ENCODE assay signal across 16 cellular contexts in the genomic region with DNA sequence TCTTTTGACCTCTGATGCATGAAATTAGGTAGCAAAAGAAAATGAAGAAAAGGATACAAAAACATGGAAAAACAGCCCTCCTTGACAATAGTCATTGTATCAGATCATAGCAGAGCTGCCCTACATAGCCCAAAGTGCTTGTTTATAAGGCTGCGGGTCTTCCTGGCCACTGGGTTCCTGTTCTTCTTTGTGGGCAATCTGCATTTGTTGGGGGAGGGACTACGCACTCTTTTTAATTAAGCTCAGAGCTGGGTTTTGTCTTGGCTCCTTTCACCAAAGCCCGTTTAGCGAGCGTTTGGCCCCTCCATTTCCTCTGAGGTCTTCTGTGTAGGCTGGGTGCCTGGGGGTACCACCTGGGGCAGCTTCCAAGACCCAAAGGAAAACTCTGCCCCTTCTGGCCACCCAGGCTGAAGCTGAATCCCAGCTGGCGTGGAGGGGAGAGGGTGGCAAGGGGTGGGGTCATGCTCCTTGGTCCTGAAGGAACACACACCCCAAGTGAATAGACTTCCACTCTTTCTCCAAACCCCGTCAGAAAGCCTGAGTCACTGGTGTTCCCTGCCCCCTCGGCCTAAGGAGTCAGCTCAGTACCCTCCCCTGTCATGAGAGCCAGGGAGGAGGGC. TPM values are rescaled to one million over a fixed set of nuclear protein-coding genes. Genes with fewer than 3 reads are reported as not detected.
DNase-seq lines count a peak whose midpoint lies in the region; ATAC-seq and TF ChIP-seq lines count a peak whose summit lies in the region.
"Had no signal": no experiment of that assay in that cellular context is flagged by ENCODE, and none has a peak within 500 bp of the region (broad histone marks: within the 10 kb centered on the region; RNA-seq: fewer than 3 reads in every experiment).

No MANE protein-coding gene starts in this region.

- H3K9me3 ChIP-seq in BLaER1 treated with 17β-estradiol and CSF1 and Interleukin-3, amounts not matched to agents 10 nM and 100 nM (replicated peaks in 1 of 11): no peaks in the 10 kb centered on the region
- H3K9me3 ChIP-seq in effector memory CD4-positive, alpha-beta T cell (ENCODE audit: control insufficient read depth, low read length): no peaks in the 10 kb centered on the region
- no peaks in the 10 kb centered on the region for H3K9me3 ChIP-seq in CD4-positive, alpha-beta T cell (ENCODE audit: control insufficient read depth, low read length)

- H3K27ac Mint-ChIP-seq in IgD-negative memory B cell: peak overlapping the region; percentile 33 to 65 (median 46)
- H3K27ac Mint-ChIP-seq in activated B cell treated with CpG ODN at 0.5 μM for 24 hours: peak overlapping the region; percentile 77
- H3K27ac Mint-ChIP-seq in neural crest cell (ENCODE audit: unreplicated experiment): no peak overlapping the region
- H3K27ac Mint-ChIP-seq in CD4-positive, alpha-beta T cell: no peak overlapping the region

- no peaks in the 10 kb centered on the region for H3K36me3 ChIP-seq in BLaER1 treated with 17β-estradiol and CSF1 and Interleukin-3, amounts not matched to agents 10 nM and 100 nM
- H3K36me3 ChIP-seq in effector memory CD4-positive, alpha-beta T cell (ENCODE audit: control insufficient read depth, insufficient read depth, low read length): no peaks in the 10 kb centered on the region

- H3K4me1 ChIP-seq in BLaER1 treated with 17β-estradiol and CSF1 and Interleukin-3, amounts not matched to agents 10 nM and 100 nM: peaks cover 38 to 56% (median 44%) of the 10 kb centered on the region in 10 experiments
- H3K4me1 ChIP-seq in effector memory CD4-positive, alpha-beta T cell (ENCODE audit: control insufficient read depth, insufficient read depth, low read length, poor library complexity, severe bottlenecking): peaks cover 24% of the 10 kb centered on the region

- peak overlapping the region in 2 of 10 experiments; percentile 19 to 24; a peak in 2 of 20 replicates for H3K4me3 ChIP-seq in BLaER1 treated with 17β-estradiol and CSF1 and Interleukin-3, amounts not matched to agents 10 nM and 100 nM
- H3K4me3 ChIP-seq in effector memory CD4-positive, alpha-beta T cell (ENCODE audit: insufficient read depth, low read depth, low read length, poor library complexity, severe bottlenecking): no peak overlapping the region

- TF ChIP-seq CTCF in activated B cell treated with CpG ODN at 0.5 μM for 24 hours (IDR thresholded peaks at IDR 0.05) (no peak), neural crest cell (conservative IDR thresholded peaks at IDR 0.05) (no peak)
- no peak for TF ChIP-seq CTCF in CD4-positive, alpha-beta T cell (IDR thresholded peaks at IDR 0.05)

- peak overlapping the region; percentile 65 to 98 (median 90) for H3K4me2 ChIP-seq in BLaER1 treated with 17β-estradiol and CSF1 and Interleukin-3, amounts not matched to agents 10 nM and 100 nM

- H3K4me1 Mint-ChIP-seq in IgD-negative memory B cell (peaks cover 12 to 31% (median 28%) of the 10 kb centered on the region in 3 donors), activated B cell treated with CpG ODN at 0.5 μM for 24 hours (peaks cover 61% of the 10 kb centered on the region), neural crest cell (peaks cover 40% of the 10 kb centered on the region)
- peaks cover 23% of the 10 kb centered on the region for H3K4me1 Mint-ChIP-seq in CD4-positive, alpha-beta T cell (ENCODE audit: low read depth)

- DNase-seq in activated B cell treated with CpG ODN at 0.5 μM for 24 hours (no peak), neural crest cell (ENCODE audit: low read depth, low spot score) (no peak), AG08396 (ENCODE audit: low spot score) (no peak)
- DNase-seq in effector memory CD4-positive, alpha-beta T cell: no peak
- no peak for DNase-seq in CD4-positive, alpha-beta T cell
- DNase-seq: DMS79 treated with DMSO at 0.1 percent for 48 hours, NCI-H1105 treated with DMSO at 0.1 percent for 48 hours, NCI-H1694 treated with DMSO at 0.1 percent for 48 hours, NCI-H2107, NCI-H510A, NCI-H82 had no signal

- H3K27me3 ChIP-seq in BLaER1 treated with 17β-estradiol and CSF1 and Interleukin-3, amounts not matched to agents 10 nM and 100 nM: peaks cover 62 to 72% (median 68%) of the 10 kb centered on the region in 11 experiments
- H3K27me3 ChIP-seq in effector memory CD4-positive, alpha-beta T cell (replicated peaks; ENCODE audit: control insufficient read depth, insufficient read depth, low read length, poor library complexity, severe bottlenecking): peaks cover 29% of the 10 kb centered on the region
- H3K27me3 ChIP-seq in CD4-positive, alpha-beta T cell (ENCODE audit: control insufficient read depth, insufficient read depth, low read length): peaks cover 61% of the 10 kb centered on the region

- intact Hi-C loops in activated B cell treated with CpG ODN at 0.5 μM for 24 hours (cut with micrococcal nuclease): no loop called here
- intact Hi-C loops in CD4-positive, alpha-beta T cell (cut with DNase I, micrococcal nuclease): no loop called here

- peak overlapping the region in 8 of 11 experiments; percentile 17 to 94 (median 93); a peak in 16 of 22 replicates for H3K27ac ChIP-seq in BLaER1 treated with 17β-estradiol and CSF1 and Interleukin-3, amounts not matched to agents 10 nM and 100 nM
- no peak overlapping the region for H3K27ac ChIP-seq in effector memory CD4-positive, alpha-beta T cell (ENCODE audit: insufficient read depth, low read length, poor library complexity, severe bottlenecking)
- H3K27ac ChIP-seq in CD4-positive, alpha-beta T cell (ENCODE audit: low read depth, low read length): no peak overlapping the region

- H3K27me3 Mint-ChIP-seq in IgD-negative memory B cell: no peaks in the 10 kb centered on the region
- no peaks in the 10 kb centered on the region for H3K27me3 Mint-ChIP-seq in activated B cell treated with CpG ODN at 0.5 μM for 24 hours
- H3K27me3 Mint-ChIP-seq in neural crest cell (ENCODE audit: low read depth): peaks cover 80% of the 10 kb centered on the region
- H3K27me3 Mint-ChIP-seq in CD4-positive, alpha-beta T cell: peaks cover 95% of the 10 kb centered on the region

- H4K20me1 ChIP-seq in BLaER1 treated with 17β-estradiol and CSF1 and Interleukin-3, amounts not matched to agents 10 nM and 100 nM: peaks cover 0 to 41% (median 23%) of the 10 kb centered on the region in 11 experiments; a peak in 15 of 22 replicates

- peak overlapping the region in 2 of 4 donors; percentile 7 to 67 for H3K4me3 Mint-ChIP-seq in IgD-negative memory B cell
- no peak overlapping the region for H3K4me3 Mint-ChIP-seq in activated B cell treated with CpG ODN at 0.5 μM for 24 hours
- peak overlapping the region; percentile 56 for H3K4me3 Mint-ChIP-seq in neural crest cell
- H3K4me3 Mint-ChIP-seq in CD4-positive, alpha-beta T cell: no peak overlapping the region

- H3K9me3 Mint-ChIP-seq in IgD-negative memory B cell (peaks cover 0 to 1% (median 0%) of the 10 kb centered on the region in 3 donors), activated B cell treated with CpG ODN at 0.5 μM for 24 hours (no peaks in the 10 kb centered on the region), neural crest cell (no peaks in the 10 kb centered on the region)
- H3K9me3 Mint-ChIP-seq in CD4-positive, alpha-beta T cell: no peaks in the 10 kb centered on the region

- H3K9ac ChIP-seq in BLaER1 treated with 17β-estradiol and CSF1 and Interleukin-3, amounts not matched to agents 10 nM and 100 nM: peak overlapping the region in 8 of 11 experiments; percentile 16 to 47 (median 36); a peak in 12 of 22 replicates

- CTCF ChIA-PET in activated B cell treated with CpG ODN at 0.5 μM for 24 hours (lab: Charles Lee): interaction anchor here (0.7 kb wide), 1 partner anchor 166 kb away, joined by 3 read pairs; no protein-coding TSS in a partner anchor
- CTCF ChIA-PET in CD4-positive, alpha-beta T cell (lab: Charles Lee): no interaction called here

- ATAC-seq in activated B cell treated with CpG ODN at 0.5 μM for 24 hours (ENCODE audit: low read depth) (no peak), HG03460 (IDR thresholded peaks at IDR 0.05; ENCODE audit: unreplicated experiment) (no peak)
- no peak for ATAC-seq in CD4-positive, alpha-beta T cell (ENCODE audit: poor library complexity)
- ATAC-seq: HCT116 had no signal

- H3K36me3 Mint-ChIP-seq in IgD-negative memory B cell: peaks cover 5% of the 10 kb centered on the region
- H3K36me3 Mint-ChIP-seq in activated B cell treated with CpG ODN at 0.5 μM for 24 hours (ENCODE audit: low read depth): peaks cover 18% of the 10 kb centered on the region
- H3K36me3 Mint-ChIP-seq in neural crest cell (ENCODE audit: low read depth): no peaks in the 10 kb centered on the region
- H3K36me3 Mint-ChIP-seq in CD4-positive, alpha-beta T cell (ENCODE audit: low read depth): no peaks in the 10 kb centered on the region

- POLR2A ChIA-PET in activated B cell treated with CpG ODN at 0.5 μM for 24 hours (lab: Charles Lee): interaction anchor here (0.8 to 1.0 kb wide), 3 partner anchors 12 to 80 kb away, joined by 3 read pairs; a partner anchor contains a TSS
- POLR2A ChIA-PET in CD4-positive, alpha-beta T cell (lab: Charles Lee): no interaction called here

RNA-seq across cellular contexts. Expression of a gene that starts 6.5 kb away (rescaled TPM):
- 65.3 TPM for polyA plus RNA-seq in IgD-negative memory B cell
- total RNA-seq in activated B cell treated with CpG ODN at 0.5 μM for 24 hours (580 and 619 TPM in 2 replicates), neural crest cell (18.1 and 19.5 TPM in 2 replicates)
- under 1 TPM; 0.03 to 0.11 TPM for total RNA-seq in CD4-positive, alpha-beta T cell
- polyA plus RNA-seq: BJ had no signal

Comparison
In these comparisons a context has a peak if more than half of its experiments do, and no peak if none do; other contexts are left out.
1. H3K27ac ChIP-seq: peak in BLaER1 treated with 17β-estradiol and CSF1 and Interleukin-3, amounts not matched to agents 10 nM and 100 nM (8 of 11); none in effector memory CD4-positive, alpha-beta T cell (single experiment) and CD4-positive, alpha-beta T cell (single experiment).
2. H3K27ac Mint-ChIP-seq: peak in IgD-negative memory B cell (3 of 3) and activated B cell treated with CpG ODN at 0.5 μM for 24 hours (single experiment); none in neural crest cell (single experiment) and CD4-positive, alpha-beta T cell (single experiment).
3. RNA of a gene that starts 6.5 kb away (total RNA-seq): 580 to 619 TPM in activated B cell treated with CpG ODN at 0.5 μM for 24 hours; 18.1 to 19.5 TPM in neural crest cell and 0.03 to 0.11 TPM in CD4-positive, alpha-beta T cell; every median in the first group is over 10 times any median in the second.